Comparison of ENCODE assay signal across 22 cellular contexts in genomic region chr2:199589303-199589702, GRCh38.
DNase-seq lines count a peak whose midpoint lies in the region; ATAC-seq and TF ChIP-seq lines count a peak whose summit lies in the region.
"Had no signal": no experiment of that assay in that cellular context is flagged by ENCODE, and none has a peak within 500 bp of the region (broad histone marks: within the 10 kb centered on the region; RNA-seq: fewer than 3 reads in every experiment).

No MANE protein-coding gene starts in this region.

- peak; percentile 43 for TF ChIP-seq EP300 in neural cell (conservative IDR thresholded peaks at IDR 0.05; ENCODE audit: poor library complexity, severe bottlenecking)

- H3K79me2 ChIP-seq in GM23338 (replicated peaks; ENCODE audit: insufficient read depth) (no peaks in the 10 kb centered on the region), neural cell (replicated peaks; ENCODE audit: insufficient read depth, low read length) (no peaks in the 10 kb centered on the region)

- no peaks in the 10 kb centered on the region for H3K27me3 Mint-ChIP-seq in GM23338 (ENCODE audit: insufficient read depth, low read depth, poor library complexity)
- H3K27me3 Mint-ChIP-seq: activated naive CD4-positive, alpha-beta T cell treated with anti-CD3 and anti-CD28 coated beads, Interleukin-2, amount 10 ng/mL, durations not matched to agents 7 days and 5 days had no signal

- H3K36me3 ChIP-seq in GM23338 (ENCODE audit: insufficient read depth) (no peaks in the 10 kb centered on the region), adipocyte (ENCODE audit: control insufficient read depth, insufficient read depth, low read length, severe bottlenecking) (no peaks in the 10 kb centered on the region), neural cell (ENCODE audit: insufficient read depth, low read length) (no peaks in the 10 kb centered on the region)
- H3K36me3 ChIP-seq: stomach, tibial artery had no signal

- H3K4me1 Mint-ChIP-seq in GM23338, result peaks cover 24% of the 10 kb centered on the region
- H3K4me1 Mint-ChIP-seq: activated CD4-positive, alpha-beta T cell treated with anti-CD3 and anti-CD28 coated beads, Interleukin-2, amount 10 ng/mL, durations not matched to agents 24 days and 14 days; activated naive CD4-positive, alpha-beta T cell treated with anti-CD3 and anti-CD28 coated beads, Interleukin-2, amount 10 ng/mL, durations not matched to agents 7 days and 5 days; CD4-positive, CD25-positive, alpha-beta regulatory T cell; central memory CD8-positive, alpha-beta T cell had no signal

- H3K4me1 ChIP-seq in GM23338 (ENCODE audit: insufficient read depth), result peaks cover 29% of the 10 kb centered on the region
- H3K4me1 ChIP-seq in adipocyte (ENCODE audit: control insufficient read depth, insufficient read depth, low read length), result peaks cover 13% of the 10 kb centered on the region
- H3K4me1 ChIP-seq: stomach, tibial artery had no signal

- H2AFZ ChIP-seq in GM23338 (peak overlapping the region; percentile 43; the same call in 1 of the 2 replicates), neural cell (ENCODE audit: low read depth, low read length) (no peak overlapping the region)

- no peaks in the 10 kb centered on the region for H3K36me3 Mint-ChIP-seq in GM23338 (ENCODE audit: low read depth)
- H3K36me3 Mint-ChIP-seq: activated naive CD4-positive, alpha-beta T cell treated with anti-CD3 and anti-CD28 coated beads, Interleukin-2, amount 10 ng/mL, durations not matched to agents 7 days and 5 days; CD4-positive, CD25-positive, alpha-beta regulatory T cell had no signal

- DNase-seq in GM23338 (ENCODE audit: low spot score) (no peak), MV-4-11 (lab: John Stamatoyannopoulos, UW) (peak; percentile 4), adipocyte (ENCODE audit: low read depth) (peak; percentile 16), cardiac septum (ENCODE audit: low spot score) (no peak)
- DNase-seq: activated CD4-positive, alpha-beta T cell treated with anti-CD3 and anti-CD28 coated beads, Interleukin-2, amount 10 ng/mL, durations not matched to agents 24 days and 14 days; activated naive CD4-positive, alpha-beta T cell treated with anti-CD3 and anti-CD28 coated beads, Interleukin-2, amount 10 ng/mL, durations not matched to agents 7 days and 5 days; activated T-cell treated with anti-CD3 and anti-CD28 coated beads, Interleukin-2, amount 50 U/mL, for 48 hours; CD4-positive, CD25-positive, alpha-beta regulatory T cell; EL; glutamatergic neuron; KG1; NCI-H2171; NCI-H524 treated with DMSO at 0.1 percent for 48 hours; stomach; tibial artery had no signal

- ATAC-seq in GM23338 (peak; percentile 72), GM21515 (IDR thresholded peaks at IDR 0.05; ENCODE audit: unreplicated experiment) (no peak), GM18498 (IDR thresholded peaks at IDR 0.05; ENCODE audit: unreplicated experiment) (no peak)

- H3K4me3 ChIP-seq in GM23338, result no peak overlapping the region
- no peak overlapping the region for H3K4me3 ChIP-seq in adipocyte (ENCODE audit: low read length)
- H3K4me3 ChIP-seq in neural cell (ENCODE audit: low read length), result peak overlapping the region; percentile 58
- H3K4me3 ChIP-seq: lung, stomach, tibial artery had no signal

- H3K27me3 ChIP-seq in GM23338 (ENCODE audit: insufficient read depth) (no peaks in the 10 kb centered on the region), adipocyte (replicated peaks; ENCODE audit: control insufficient read depth, insufficient read depth, low read length) (no peaks in the 10 kb centered on the region), neural cell (ENCODE audit: insufficient read depth, low read depth, low read length) (no peaks in the 10 kb centered on the region)
- H3K27me3 ChIP-seq: stomach had no signal

- no peak overlapping the region for H3K27ac ChIP-seq in GM23338 (ENCODE audit: low read depth)
- H3K27ac ChIP-seq in neural cell (ENCODE audit: low read length), result peak overlapping the region; percentile 60
- H3K27ac ChIP-seq: stomach, tibial artery had no signal

- H4K20me1 ChIP-seq in GM23338 (replicated peaks; ENCODE audit: insufficient read depth), result no peaks in the 10 kb centered on the region
- no peaks in the 10 kb centered on the region for H4K20me1 ChIP-seq in neural cell (ENCODE audit: insufficient read depth)

- H3K9me3 Mint-ChIP-seq in GM23338, result no peaks in the 10 kb centered on the region
- H3K9me3 Mint-ChIP-seq: activated CD4-positive, alpha-beta T cell treated with anti-CD3 and anti-CD28 coated beads, Interleukin-2, amount 10 ng/mL, durations not matched to agents 24 days and 14 days; activated naive CD4-positive, alpha-beta T cell treated with anti-CD3 and anti-CD28 coated beads, Interleukin-2, amount 10 ng/mL, durations not matched to agents 7 days and 5 days; CD4-positive, CD25-positive, alpha-beta regulatory T cell; central memory CD8-positive, alpha-beta T cell; neural crest cell had no signal

- H3K9me2 ChIP-seq in GM23338 (ENCODE audit: insufficient read depth) (0 out of 2 replicates have a peak, but pooled peaks cover 2% of the 10 kb centered on the region), neural cell (ENCODE audit: insufficient read depth, low read length) (no peaks in the 10 kb centered on the region)

- TF ChIP-seq CTCF in GM23338 (conservative IDR thresholded peaks at IDR 0.05; ENCODE audit: low read depth in 2 of 2) (no peak), neural cell (IDR thresholded peaks at IDR 0.05; ENCODE audit: poor library complexity, severe bottlenecking) (no peak)

- no peak overlapping the region for H3K9ac ChIP-seq in adipocyte (ENCODE audit: low read length)
- peak overlapping the region; percentile 32 for H3K9ac ChIP-seq in neural cell (ENCODE audit: low read length)

- intact Hi-C loops in cardiac septum (cut with DNase I), result no loop called here

- no peaks in the 10 kb centered on the region for H3K9me3 ChIP-seq in adipocyte (ENCODE audit: control insufficient read depth, low read length)
- H3K9me3 ChIP-seq in neural cell (ENCODE audit: low read length), result no peaks in the 10 kb centered on the region
- H3K9me3 ChIP-seq: stomach, tibial artery had no signal

- peak overlapping the region; percentile 60 for H3K4me2 ChIP-seq in GM23338
- H3K4me2 ChIP-seq in neural cell (ENCODE audit: low read length), result peak overlapping the region; percentile 77

- no peak overlapping the region for H3K4me3 Mint-ChIP-seq in GM23338
- H3K4me3 Mint-ChIP-seq: activated CD4-positive, alpha-beta T cell treated with anti-CD3 and anti-CD28 coated beads, Interleukin-2, amount 10 ng/mL, durations not matched to agents 24 days and 14 days; activated naive CD4-positive, alpha-beta T cell treated with anti-CD3 and anti-CD28 coated beads, Interleukin-2, amount 10 ng/mL, durations not matched to agents 7 days and 5 days; CD4-positive, CD25-positive, alpha-beta regulatory T cell; central memory CD8-positive, alpha-beta T cell; neural crest cell had no signal

- peak; percentile 43 for TF ChIP-seq RAD21 in neural cell (conservative IDR thresholded peaks at IDR 0.05)

- no peaks in the 10 kb centered on the region for H3F3A ChIP-seq in GM23338 (replicated peaks; ENCODE audit: low read depth)
- H3F3A ChIP-seq in neural cell (ENCODE audit: insufficient read depth, low read length, poor library complexity, severe bottlenecking), result peaks cover 8% of the 10 kb centered on the region

- H3K27ac Mint-ChIP-seq in GM23338, result no peak overlapping the region
- H3K27ac Mint-ChIP-seq: activated CD4-positive, alpha-beta T cell treated with anti-CD3 and anti-CD28 coated beads, Interleukin-2, amount 10 ng/mL, durations not matched to agents 24 days and 14 days; activated naive CD4-positive, alpha-beta T cell treated with anti-CD3 and anti-CD28 coated beads, Interleukin-2, amount 10 ng/mL, durations not matched to agents 7 days and 5 days; CD4-positive, CD25-positive, alpha-beta regulatory T cell; progenitor cell of endocrine pancreas had no signal

TF ChIP-seq in GM23338, 12 proteins besides CTCF, POLR2A, EP300 and RAD21 (continues in another document):
- no peak for TF ChIP-seq EZH2 (IDR thresholded peaks at IDR 0.05; ENCODE audit: low read depth, unreplicated experiment)
- TF ChIP-seq POLR2AphosphoS5 (IDR thresholded peaks at IDR 0.05; ENCODE audit: low read depth), result no peak

TF ChIP-seq in neural cell, 6 proteins besides CTCF, POLR2A, EP300 and RAD21:
- TF ChIP-seq POLR2AphosphoS5 (IDR thresholded peaks at IDR 0.05) (peak; percentile 79), REST (IDR thresholded peaks at IDR 0.05; ENCODE audit: borderline replicate concordance) (no peak), SMC3 (conservative IDR thresholded peaks at IDR 0.05; ENCODE audit: poor library complexity) (peak; percentile 32), EZH2 (IDR thresholded peaks at IDR 0.05; ENCODE audit: borderline replicate concordance, insufficient read depth, low read length, poor library complexity, severe bottlenecking) (no peak), TAF1 (IDR thresholded peaks at IDR 0.05; ENCODE audit: low read depth) (no peak), MXI1 (conservative IDR thresholded peaks at IDR 0.05; ENCODE audit: poor library complexity, severe bottlenecking) (peak; percentile 23)

Comparison
In these comparisons a context has a peak if more than half of its experiments do, and no peak if none do; other contexts are left out.
1. DNase-seq: peak in MV-4-11 (single experiment) and adipocyte (single experiment); none in GM23338 (single experiment) and cardiac septum (single experiment).